In the genomic region with DNA sequence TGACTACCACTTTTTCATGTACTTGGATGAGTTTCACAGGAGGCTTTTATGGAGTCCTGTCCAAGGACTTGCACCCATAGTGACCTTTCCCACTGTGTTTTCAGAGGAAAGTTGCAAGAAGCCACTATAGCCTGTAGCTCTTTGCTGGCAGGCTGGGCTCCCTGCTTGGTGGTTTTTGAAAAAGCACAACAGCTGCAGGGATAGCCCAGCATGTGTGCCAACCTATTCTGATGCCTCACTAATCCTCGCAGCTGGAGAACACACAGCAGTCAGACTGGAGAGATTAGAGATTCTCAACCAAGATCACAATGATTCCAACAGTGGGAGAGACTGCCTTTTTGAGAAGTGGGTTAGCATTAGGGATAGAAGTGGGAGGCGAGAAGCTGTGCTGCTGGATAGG, we compare ENCODE assay signal across 23 cellular contexts. TPM values are rescaled to one million over a fixed set of nuclear protein-coding genes. Genes with fewer than 3 reads are reported as not detected.
"Had no signal": no experiment of that assay in that cellular context is flagged by ENCODE, and none has a peak within 500 bp of the region (broad histone marks: within the 10 kb centered on the region; RNA-seq: fewer than 3 reads in every experiment).

No MANE protein-coding gene starts in this region.

- H3K36me3 ChIP-seq: gastrocnemius medialis, left lung, pancreas, sigmoid colon, upper lobe of right lung had no signal

- H3K9me3 Mint-ChIP-seq: activated CD4-positive, alpha-beta memory T cell treated with anti-CD3 and anti-CD28 coated beads, Interleukin-2, amount 10 ng/mL, durations not matched to agents 7 days and 5 days; activated T-helper 17 cell treated with anti-CD3 and anti-CD28 coated beads, Interleukin-2, amount 50 U/mL, for 72 hours had no signal

- DNase-seq: activated CD4-positive, alpha-beta memory T cell treated with anti-CD3 and anti-CD28 coated beads, Interleukin-2, amount 10 ng/mL, durations not matched to agents 7 days and 5 days; activated CD4-positive, alpha-beta T cell treated with anti-CD3 and anti-CD28 coated beads for 48 hours; activated CD4-positive, CD25-positive, alpha-beta regulatory T cell; activated CD8-positive, alpha-beta memory T cell treated with anti-CD3 and anti-CD28 coated beads, Interleukin-2, amount 10 ng/mL, durations not matched to agents 7 days and 5 days; activated naive CD4-positive, alpha-beta T cell; body of pancreas; caudate nucleus; gastrocnemius medialis; head of caudate nucleus; left lung; naive B cell; pancreas; sigmoid colon; stimulated activated CD4-positive, alpha-beta T cell treated with anti-CD3 and anti-CD28 coated beads, Interleukin-1b, Interleukin-23, amount 100 ng/mL, for 48 hours; stimulated activated CD8-positive, alpha-beta memory T cell treated with anti-CD3 and anti-CD28 coated beads, Interleukin-4, amount 100 ng/mL, for 48 hours; stimulated activated naive CD4-positive, alpha-beta T cell; T-helper 9 cell; upper lobe of right lung had no signal

- H3K4me3 Mint-ChIP-seq: activated CD4-positive, alpha-beta memory T cell treated with anti-CD3 and anti-CD28 coated beads, Interleukin-2, amount 10 ng/mL, durations not matched to agents 7 days and 5 days; activated CD8-positive, alpha-beta memory T cell treated with anti-CD3 and anti-CD28 coated beads, Interleukin-2, amount 10 ng/mL, durations not matched to agents 7 days and 5 days; activated T-helper 17 cell treated with anti-CD3 and anti-CD28 coated beads, Interleukin-2, amount 50 U/mL, for 72 hours; naive B cell had no signal

- H3K4me3 ChIP-seq: body of pancreas, gastrocnemius medialis, left lung, pancreas, sigmoid colon, upper lobe of right lung had no signal

- H3K9me3 ChIP-seq: body of pancreas, gastrocnemius medialis, left lung, pancreas, sigmoid colon, upper lobe of right lung had no signal

- H3K27ac Mint-ChIP-seq: activated CD4-positive, alpha-beta memory T cell treated with anti-CD3 and anti-CD28 coated beads, Interleukin-2, amount 10 ng/mL, durations not matched to agents 7 days and 5 days; activated CD8-positive, alpha-beta memory T cell treated with anti-CD3 and anti-CD28 coated beads, Interleukin-2, amount 10 ng/mL, durations not matched to agents 7 days and 5 days; activated T-helper 17 cell treated with anti-CD3 and anti-CD28 coated beads, Interleukin-2, amount 50 U/mL, for 72 hours; naive B cell had no signal

- FAIRE-seq: pancreas had no signal

- H3K27ac ChIP-seq: body of pancreas, epithelial cell of prostate, gastrocnemius medialis, left lung, pancreas, sigmoid colon, upper lobe of right lung had no signal

- H3K4me1 ChIP-seq: upper lobe of right lung had no signal

- ATAC-seq: activated CD8-positive, alpha-beta memory T cell treated with anti-CD3 and anti-CD28 coated beads, Interleukin-2, amount 10 ng/mL, durations not matched to agents 7 days and 5 days; activated T-helper 17 cell treated with anti-CD3 and anti-CD28 coated beads, Interleukin-2, amount 50 U/mL, for 72 hours; body of pancreas; gastrocnemius medialis; left lung; pancreas; upper lobe of right lung had no signal

- H3K27me3 ChIP-seq: body of pancreas, pancreas, sigmoid colon, upper lobe of right lung had no signal

- H3K36me3 Mint-ChIP-seq: activated CD8-positive, alpha-beta memory T cell treated with anti-CD3 and anti-CD28 coated beads, Interleukin-2, amount 10 ng/mL, durations not matched to agents 7 days and 5 days; naive B cell had no signal

RNA-seq across cellular contexts. Expression of gene ETV3L, which starts 30.0 kb away (rescaled TPM):
- total RNA-seq: activated CD4-positive, alpha-beta memory T cell treated with anti-CD3 and anti-CD28 coated beads, Interleukin-2, amount 10 ng/mL, durations not matched to agents 7 days and 5 days; activated CD8-positive, alpha-beta memory T cell treated with anti-CD3 and anti-CD28 coated beads, Interleukin-2, amount 10 ng/mL, durations not matched to agents 7 days and 5 days; body of pancreas; dermis microvascular lymphatic vessel endothelial cell; gastrocnemius medialis; kidney epithelial cell; left lung; lung microvascular endothelial cell; pancreas; sigmoid colon; upper lobe of right lung had no signal
